17 cellular contexts compared by ENCODE assay signal in the genomic region with DNA sequence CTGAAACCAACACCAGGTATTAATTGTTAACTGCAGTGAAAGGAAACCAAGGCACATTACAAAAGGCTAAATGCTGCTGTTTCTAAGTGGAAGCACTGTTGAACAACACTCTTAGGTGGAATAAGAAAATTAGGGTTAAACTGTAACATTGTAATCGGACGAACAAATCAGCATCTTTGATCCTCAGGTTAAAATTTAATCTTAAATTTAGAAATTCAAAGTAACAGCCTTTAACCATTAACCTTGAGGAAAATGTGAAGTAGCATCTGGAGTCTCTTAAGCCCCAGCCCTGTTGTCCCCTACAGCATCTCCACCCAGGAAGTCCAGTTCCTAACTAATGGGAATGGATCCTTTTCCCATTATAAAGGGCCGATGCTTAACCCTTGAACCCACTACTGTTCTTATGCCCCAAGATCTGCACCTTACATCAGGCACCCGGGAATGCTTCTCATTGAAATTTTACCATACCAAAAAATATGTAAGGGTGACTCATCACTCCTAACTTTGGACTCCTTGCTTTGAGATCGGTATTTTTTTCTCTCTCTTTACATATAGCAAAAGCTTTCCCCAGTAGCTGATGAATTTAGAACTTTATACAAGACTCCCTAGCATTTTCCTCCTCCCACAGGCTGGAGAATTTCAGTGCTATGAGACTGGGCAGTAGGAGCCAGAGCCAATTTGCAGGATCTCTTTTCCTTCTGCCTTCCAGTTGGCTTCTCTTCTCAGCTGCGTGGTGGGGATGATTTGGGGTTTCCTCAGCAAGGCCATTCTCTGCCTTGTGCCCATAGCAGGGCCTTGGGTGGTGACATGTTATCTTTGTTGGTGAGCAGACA. TPM values are rescaled to one million over a fixed set of nuclear protein-coding genes. Genes with fewer than 3 reads are reported as not detected.
A peak's percentile ranks its signal among the peaks of the same experiment; 100 is the strongest.
DNase-seq lines count a peak whose midpoint lies in the region; ATAC-seq, FAIRE-seq and TF ChIP-seq lines count a peak whose summit lies in the region.
"Had no signal": no experiment of that assay in that cellular context is flagged by ENCODE, and none has a peak within 500 bp of the region (broad histone marks: within the 10 kb centered on the region; RNA-seq: fewer than 3 reads in every experiment).

No MANE protein-coding gene starts in this region.

- H3K36me3 ChIP-seq in aorta (ENCODE audit: control insufficient read depth in 1 of 2, insufficient read depth in 2 of 2, low read length in 1 of 2) = peaks cover 3 to 4% of the 10 kb centered on the region in 2 donors
- H3K36me3 ChIP-seq: SJSA1 had no signal

- H3K36me3 Mint-ChIP-seq in CD4-positive, alpha-beta T cell (ENCODE audit: low read depth) = no peaks in the 10 kb centered on the region
- H3K36me3 Mint-ChIP-seq: CD14-positive monocyte had no signal

- H3K27ac ChIP-seq in A549 (peak overlapping the region; percentile 12 to 63; a peak in 3 of 6 replicates), aorta (ENCODE audit: low read depth in 1 of 2, low read length in 2 of 2) (no peak overlapping the region)
- no peak overlapping the region for H3K27ac ChIP-seq in CD4-positive, alpha-beta T cell (ENCODE audit: low read depth, low read length)
- H3K27ac ChIP-seq: SJSA1, testis had no signal

- no peak for TF ChIP-seq RAD21 in A549 (conservative IDR thresholded peaks at IDR 0.05 in 1 of 2, IDR thresholded peaks at IDR 0.05 in 1 of 2)

- CTCF ChIA-PET in A549 (lab: Yijun Ruan, JAX) = interaction anchor here (0.6 to 2.1 kb wide), 7 partner anchors 9 to 1526 kb away, joined by 3 to 14 read pairs (median 3); no protein-coding TSS in a partner anchor
- CTCF ChIA-PET in CD4-positive, alpha-beta T cell (lab: Charles Lee) = interaction anchor here (0.6 kb wide), 1 partner anchor 293 kb away, joined by 3 read pairs; no protein-coding TSS in a partner anchor

- H3K4me2 ChIP-seq in A549 = peak overlapping the region; percentile 13

- FAIRE-seq in A549 (lab: Jason Lieb, UNC) = no peak

- ATAC-seq in A549 = no peak
- ATAC-seq in GM19438 (IDR thresholded peaks at IDR 0.05; ENCODE audit: low read depth, unreplicated experiment) = peak; percentile 84
- peak; percentile 61 for ATAC-seq in HG02981 (IDR thresholded peaks at IDR 0.05; ENCODE audit: unreplicated experiment)
- no peak for ATAC-seq in aorta (ENCODE audit: low FRiP score)
- no peak for ATAC-seq in CD4-positive, alpha-beta T cell (ENCODE audit: poor library complexity)
- ATAC-seq: effector memory CD8-positive, alpha-beta T cell had no signal

- H3K27ac Mint-ChIP-seq in CD4-positive, alpha-beta T cell = no peak overlapping the region
- H3K27ac Mint-ChIP-seq: CD14-positive monocyte; effector memory CD8-positive, alpha-beta T cell had no signal

- no peak for TF ChIP-seq POLR2A in A549 (IDR thresholded peaks at IDR 0.05; ENCODE audit: low read length)

- DNase-seq in A549 (ENCODE audit: low read depth in 1 of 2, low spot score in 1 of 2) (no peak), fibroblast of pulmonary artery (ENCODE audit: low read depth) (peak; percentile 33), aorta (no peak), NCI-H2107 (lab: John Stamatoyannopoulos, UW) (no peak)
- DNase-seq in stimulated activated CD4-positive, alpha-beta T cell treated with anti-CD3 and anti-CD28 coated beads, Interleukin-4, amount 100 ng/mL, for 4 hours = no peak
- DNase-seq in CD4-positive, alpha-beta T cell = no peak
- DNase-seq: 8988T; activated CD4-positive, alpha-beta T cell treated with anti-CD3 and anti-CD28 coated beads, Interleukin-2, amount 50 U/mL, for 1 hour; activated T-cell treated with anti-CD3 and anti-CD28 coated beads, Interleukin-2, amount 50 U/mL, for 48 hours; effector memory CD8-positive, alpha-beta T cell; NCI-H1105; testis had no signal

- H3K27me3 ChIP-seq in aorta (ENCODE audit: control insufficient read depth in 1 of 2, insufficient read depth in 2 of 2, low read length in 1 of 2) = no peaks in the 10 kb centered on the region
- no peaks in the 10 kb centered on the region for H3K27me3 ChIP-seq in CD4-positive, alpha-beta T cell (ENCODE audit: control insufficient read depth, insufficient read depth, low read length)
- H3K27me3 ChIP-seq: SJSA1, testis had no signal

- H3K4me1 Mint-ChIP-seq in CD4-positive, alpha-beta T cell (ENCODE audit: low read depth) = no peaks in the 10 kb centered on the region
- H3K4me1 Mint-ChIP-seq: CD14-positive monocyte; central memory CD8-positive, alpha-beta T cell had no signal

- no peak for TF ChIP-seq CTCF in A549 (IDR thresholded peaks at IDR 0.05)
- no peak for TF ChIP-seq CTCF in fibroblast of pulmonary artery (IDR thresholded peaks at IDR 0.05; ENCODE audit: low read length, missing control alignments)
- no peak for TF ChIP-seq CTCF in CD4-positive, alpha-beta T cell (IDR thresholded peaks at IDR 0.05)

- no peak overlapping the region for H3K4me3 ChIP-seq in A549
- no peak overlapping the region for H3K4me3 ChIP-seq in fibroblast of pulmonary artery (replicated peaks; ENCODE audit: low read depth, low read length)
- H3K4me3 ChIP-seq in aorta (ENCODE audit: low read length in 2 of 2) = no peak overlapping the region
- H3K4me3 ChIP-seq: SJSA1, testis had no signal

- H3K4me1 ChIP-seq in A549 (peaks cover 6% of the 10 kb centered on the region), aorta (ENCODE audit: control insufficient read depth in 1 of 2, insufficient read depth in 2 of 2, low read length in 2 of 2) (no peaks in the 10 kb centered on the region)
- H3K4me1 ChIP-seq: testis had no signal

- H3K9me3 ChIP-seq in A549 = no peaks in the 10 kb centered on the region
- H3K9me3 ChIP-seq in aorta (ENCODE audit: control insufficient read depth, low read length) = no peaks in the 10 kb centered on the region
- no peaks in the 10 kb centered on the region for H3K9me3 ChIP-seq in CD4-positive, alpha-beta T cell (ENCODE audit: control insufficient read depth, low read length)
- H3K9me3 ChIP-seq: SJSA1, testis had no signal

- H3K27me3 Mint-ChIP-seq in CD4-positive, alpha-beta T cell = no peaks in the 10 kb centered on the region
- H3K27me3 Mint-ChIP-seq: central memory CD8-positive, alpha-beta T cell; effector memory CD8-positive, alpha-beta T cell had no signal

- 43% methylated on average over 6 of the region's 6 CpGs for WGBS in A549 (ENCODE audit: missing lambda C conversion rate)
- 70 to 72% methylated on average over 6 of the region's 6 CpGs for WGBS in aorta, 2 donors

- intact Hi-C loops in aorta (cut with DNase I) = no loop called here
- intact Hi-C loops in CD4-positive, alpha-beta T cell (cut with DNase I, micrococcal nuclease) = no loop called here

- H3K4me3 Mint-ChIP-seq in CD4-positive, alpha-beta T cell = no peak overlapping the region
- H3K4me3 Mint-ChIP-seq: CD14-positive monocyte; central memory CD8-positive, alpha-beta T cell; effector memory CD8-positive, alpha-beta T cell had no signal

- no peaks in the 10 kb centered on the region for H3K9me3 Mint-ChIP-seq in CD4-positive, alpha-beta T cell
- H3K9me3 Mint-ChIP-seq: CD14-positive monocyte; central memory CD8-positive, alpha-beta T cell; effector memory CD8-positive, alpha-beta T cell had no signal

- POLR2A ChIA-PET in A549 (lab: Yijun Ruan, JAX) = no interaction called here
- POLR2A ChIA-PET in CD4-positive, alpha-beta T cell (lab: Charles Lee) = no interaction called here

- TF ChIP-seq EP300 in A549 (IDR thresholded peaks at IDR 0.05) = no peak

TF ChIP-seq in A549, 52 proteins besides CTCF, POLR2A, EP300 and RAD21:
- TF ChIP-seq FOSL2 (IDR thresholded peaks at IDR 0.05) (no peak), FOSL2 (CRISPR knock-in tag; IDR thresholded peaks at IDR 0.05) (peak; percentile 71), HEYL (CRISPR knock-in tag; IDR thresholded peaks at IDR 0.05) (no peak)

RNA-seq across cellular contexts. Expression of a gene that starts 32.0 kb away (rescaled TPM):
- polyA plus RNA-seq in A549 (2011; rRNA removed) (28.0 and 29.7 TPM in 2 replicates), A549 (2017; fragmentation: RNase III; extraction: RNeasy Plus Mini Kit Qiagen cat#74134 plus additional on column Dnase treatment) (8.5 to 9.7 TPM (median 9.3 TPM) in 3 replicates), aorta (1 to 10 TPM in 1 of 2 donors, under 1 TPM in 1; 0.50 to 2.0 TPM)
- polyA plus RNA-seq in A549 (2012; cell fraction: cytosol; rRNA removed) = 1.7 and 2.2 TPM in 2 replicates
- 2.7 and 3.4 TPM in 2 replicates for polyA plus RNA-seq in A549 (2012; cell fraction: nucleus; rRNA removed)
- 32.7 and 33.9 TPM in 2 replicates for polyA minus RNA-seq in A549 (2011; rRNA and poly(A)+ RNA removed)
- total RNA-seq in aorta = 1 to 10 TPM; 5.2 to 8.0 TPM
- under 1 TPM; 0.03 to 0.11 TPM for total RNA-seq in CD4-positive, alpha-beta T cell
- polyA plus RNA-seq: CD14-positive monocyte had no signal

Comparison
In these comparisons a context has a peak if more than half of its experiments do, and no peak if none do; other contexts are left out.
1. ATAC-seq: peak in GM19438 (single experiment) and HG02981 (single experiment); none in A549 (0 of 2), aorta (single experiment) and CD4-positive, alpha-beta T cell (single experiment).
2. H3K27ac ChIP-seq: peak in A549 (2 of 2); none in aorta (0 of 2) and CD4-positive, alpha-beta T cell (single experiment).
3. RNA of a gene that starts 32.0 kb away (total RNA-seq): 5.2 to 8.0 TPM in aorta; 0.03 to 0.11 TPM in CD4-positive, alpha-beta T cell; every median in the first group is over 4 times any median in the second.